8 cellular contexts compared by ENCODE assay signal in the genomic region with DNA sequence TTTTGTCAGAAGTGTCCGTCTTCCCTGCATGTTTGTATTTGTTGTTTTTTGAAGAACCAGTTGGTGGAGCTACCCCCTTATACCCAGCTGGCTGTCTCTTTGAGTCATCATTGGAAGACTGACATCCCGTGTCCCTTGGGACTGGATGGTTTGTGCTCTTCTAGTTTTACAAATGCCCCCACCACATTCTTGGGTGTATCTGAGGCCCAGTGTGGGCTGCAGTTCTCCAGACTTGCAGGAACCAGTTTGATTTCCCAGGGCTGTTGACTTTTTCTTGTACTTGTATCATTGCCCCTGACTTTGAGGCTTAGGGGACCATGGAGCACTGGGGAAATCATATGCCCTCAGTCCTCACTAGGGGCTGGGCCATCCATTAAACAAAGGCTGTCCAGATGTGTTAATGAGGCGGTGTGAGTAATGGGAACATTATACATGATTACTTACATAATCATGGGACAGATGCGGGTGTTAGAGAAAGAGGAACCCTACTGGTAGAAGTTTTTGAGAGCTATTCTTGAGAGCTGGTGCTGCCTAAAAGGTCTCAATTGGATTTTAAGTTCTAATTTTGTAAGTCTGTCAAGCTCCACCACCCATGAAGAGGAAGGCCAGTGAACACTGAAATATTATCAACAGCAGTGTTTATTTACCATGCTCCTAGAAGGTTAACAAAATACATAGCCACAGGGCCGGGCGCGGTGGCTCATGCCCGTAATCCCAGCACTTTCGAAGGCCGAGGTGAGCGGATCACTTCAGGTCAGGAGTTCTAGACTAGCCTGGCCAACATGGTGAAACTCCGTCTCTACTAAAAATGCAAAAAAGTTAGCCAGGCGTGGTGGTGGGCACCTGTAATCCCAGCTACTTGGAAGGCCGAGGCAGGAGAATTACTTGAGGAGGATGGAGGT. TPM values are rescaled to one million over a fixed set of nuclear protein-coding genes. Genes with fewer than 3 reads are reported as not detected.
DNase-seq lines count a peak whose midpoint lies in the region; ATAC-seq and TF ChIP-seq lines count a peak whose summit lies in the region.

No MANE protein-coding gene starts in this region.

- peaks cover 65% of the 10 kb centered on the region for H3K36me3 Mint-ChIP-seq in stimulated activated naive CD8-positive, alpha-beta T cell treated with anti-CD3 and anti-CD28 coated beads, Interleukin-15, Interleukin-2, amounts not matched to agents 100 ng/mL and 50 ng/mL, for 24 hours (ENCODE audit: low read depth)
- H3K36me3 Mint-ChIP-seq in activated T-helper 2 cell treated with anti-CD3 and anti-CD28 coated beads, Interferon-gamma antibody, Interleukin-2, Interleukin-4, amounts not matched to agents 10 μg/mL and 5 μg/mL and 100 μg/mL, durations not matched to agents 14 hours and 24 hours and 36 hours (ENCODE audit: low read depth) = peaks cover 90% of the 10 kb centered on the region
- H3K36me3 Mint-ChIP-seq in nephron (ENCODE audit: low read depth) = peaks cover 14% of the 10 kb centered on the region

- no peak for DNase-seq in stimulated activated naive CD8-positive, alpha-beta T cell treated with anti-CD3 and anti-CD28 coated beads, Interleukin-15, Interleukin-2, amounts not matched to agents 100 U/mL and 50 U/mL, for 24 hours
- no peak for DNase-seq in activated T-helper 2 cell treated with anti-CD3 and anti-CD28 coated beads, Interferon-gamma antibody, Interleukin-2, Interleukin-4, amounts not matched to agents 10 μg/mL and 5 μg/mL and 100 μg/mL, durations not matched to agents 14 hours and 24 hours and 36 hours (ENCODE audit: low spot score)
- no peak for DNase-seq in GM03348 (ENCODE audit: low spot score)
- no peak for DNase-seq in left colon
- no peak for DNase-seq in NCI-H1694 (lab: John Stamatoyannopoulos, UW)

- TF ChIP-seq CTCF in nephron (IDR thresholded peaks at IDR 0.05; ENCODE audit: unreplicated experiment in 3 of 3) = no peak

- peaks cover 100% of the 10 kb centered on the region for H3K4me1 Mint-ChIP-seq in stimulated activated naive CD8-positive, alpha-beta T cell treated with anti-CD3 and anti-CD28 coated beads, Interleukin-15, Interleukin-2, amounts not matched to agents 100 ng/mL and 50 ng/mL, for 24 hours (ENCODE audit: low read depth)
- peaks cover 88% of the 10 kb centered on the region for H3K4me1 Mint-ChIP-seq in activated T-helper 2 cell treated with anti-CD3 and anti-CD28 coated beads, Interferon-gamma antibody, Interleukin-2, Interleukin-4, amounts not matched to agents 10 μg/mL and 5 μg/mL and 100 μg/mL, durations not matched to agents 14 hours and 24 hours and 36 hours (ENCODE audit: low read depth)
- H3K4me1 Mint-ChIP-seq in nephron = peaks cover 87% of the 10 kb centered on the region

- H3K4me3 Mint-ChIP-seq in stimulated activated naive CD8-positive, alpha-beta T cell treated with anti-CD3 and anti-CD28 coated beads, Interleukin-15, Interleukin-2, amounts not matched to agents 100 ng/mL and 50 ng/mL, for 24 hours = peak overlapping the region; percentile 90
- H3K4me3 Mint-ChIP-seq in activated T-helper 2 cell treated with anti-CD3 and anti-CD28 coated beads, Interferon-gamma antibody, Interleukin-2, Interleukin-4, amounts not matched to agents 10 μg/mL and 5 μg/mL and 100 μg/mL, durations not matched to agents 14 hours and 24 hours and 36 hours (ENCODE audit: low read depth) = peak overlapping the region; percentile 65
- H3K4me3 Mint-ChIP-seq in nephron = no peak overlapping the region

- ATAC-seq in stimulated activated naive CD8-positive, alpha-beta T cell treated with anti-CD3 and anti-CD28 coated beads, Interleukin-15, Interleukin-2, amounts not matched to agents 100 U/mL and 50 U/mL, for 24 hours = no peak
- peak; percentile 35 for ATAC-seq in HG03565 (IDR thresholded peaks at IDR 0.05; ENCODE audit: unreplicated experiment)
- no peak for ATAC-seq in left colon

- peak overlapping the region; percentile 92 for H3K27ac Mint-ChIP-seq in stimulated activated naive CD8-positive, alpha-beta T cell treated with anti-CD3 and anti-CD28 coated beads, Interleukin-15, Interleukin-2, amounts not matched to agents 100 ng/mL and 50 ng/mL, for 24 hours
- H3K27ac Mint-ChIP-seq in activated T-helper 2 cell treated with anti-CD3 and anti-CD28 coated beads, Interferon-gamma antibody, Interleukin-2, Interleukin-4, amounts not matched to agents 10 μg/mL and 5 μg/mL and 100 μg/mL, durations not matched to agents 14 hours and 24 hours and 36 hours = peak overlapping the region; percentile 83
- H3K27ac Mint-ChIP-seq in nephron = peak overlapping the region in 2 of 3 experiments; percentile 24 to 72

- H3K9me3 Mint-ChIP-seq in stimulated activated naive CD8-positive, alpha-beta T cell treated with anti-CD3 and anti-CD28 coated beads, Interleukin-15, Interleukin-2, amounts not matched to agents 100 ng/mL and 50 ng/mL, for 24 hours = no peaks in the 10 kb centered on the region
- H3K9me3 Mint-ChIP-seq in activated T-helper 2 cell treated with anti-CD3 and anti-CD28 coated beads, Interferon-gamma antibody, Interleukin-2, Interleukin-4, amounts not matched to agents 10 μg/mL and 5 μg/mL and 100 μg/mL, durations not matched to agents 14 hours and 24 hours and 36 hours = no peaks in the 10 kb centered on the region
- no peaks in the 10 kb centered on the region for H3K9me3 Mint-ChIP-seq in nephron

- intact Hi-C loops in activated T-helper 2 cell treated with anti-CD3 and anti-CD28 coated beads, Interferon-gamma antibody, Interleukin-2, Interleukin-4, amounts not matched to agents 10 μg/mL and 5 μg/mL and 100 μg/mL, durations not matched to agents 14 hours and 24 hours and 36 hours (cut with micrococcal nuclease) = loop anchor here (2.0 kb wide), 1 partner anchor 368 kb away; no protein-coding TSS in a partner anchor
- intact Hi-C loops in left colon (cut with DNase I, micrococcal nuclease) = no loop called here

- no peaks in the 10 kb centered on the region for H3K27me3 Mint-ChIP-seq in stimulated activated naive CD8-positive, alpha-beta T cell treated with anti-CD3 and anti-CD28 coated beads, Interleukin-15, Interleukin-2, amounts not matched to agents 100 ng/mL and 50 ng/mL, for 24 hours
- no peaks in the 10 kb centered on the region for H3K27me3 Mint-ChIP-seq in activated T-helper 2 cell treated with anti-CD3 and anti-CD28 coated beads, Interferon-gamma antibody, Interleukin-2, Interleukin-4, amounts not matched to agents 10 μg/mL and 5 μg/mL and 100 μg/mL, durations not matched to agents 14 hours and 24 hours and 36 hours (ENCODE audit: low read depth)
- H3K27me3 Mint-ChIP-seq in nephron (ENCODE audit: low read depth) = no peaks in the 10 kb centered on the region

RNA-seq across cellular contexts. Expression of a gene that starts 8.5 kb away (rescaled TPM):
- total RNA-seq in activated T-helper 2 cell treated with anti-CD3 and anti-CD28 coated beads, Interferon-gamma antibody, Interleukin-2, Interleukin-4, amounts not matched to agents 10 μg/mL and 5 μg/mL and 100 μg/mL, durations not matched to agents 14 hours and 24 hours and 36 hours = 55.9 and 57.7 TPM in 2 replicates
- 10 to 100 TPM in 1 of 2 donors, 1 to 10 TPM in 1; 10.0 to 11.2 TPM for total RNA-seq in left colon

Comparison
In these comparisons a context has a peak if more than half of its experiments do, and no peak if none do; other contexts are left out.
1. H3K4me3 Mint-ChIP-seq: peak in stimulated activated naive CD8-positive, alpha-beta T cell treated with anti-CD3 and anti-CD28 coated beads, Interleukin-15, Interleukin-2, amounts not matched to agents 100 ng/mL and 50 ng/mL, for 24 hours (single experiment) and activated T-helper 2 cell treated with anti-CD3 and anti-CD28 coated beads, Interferon-gamma antibody, Interleukin-2, Interleukin-4, amounts not matched to agents 10 μg/mL and 5 μg/mL and 100 μg/mL, durations not matched to agents 14 hours and 24 hours and 36 hours (single experiment); none in nephron (0 of 3).
2. Peak in every context shown above with its lines, with median percentiles within 50 percentile points of each other: H3K27ac Mint-ChIP-seq.